Comparison of ENCODE assay signal across 22 cellular contexts in genomic region chr3:129445472-129445871, GRCh38. TPM values are rescaled to one million over a fixed set of nuclear protein-coding genes. Genes with fewer than 3 reads are reported as not detected.
DNase-seq lines count a peak whose midpoint lies in the region; TF ChIP-seq lines count a peak whose summit lies in the region.
"Had no signal": no experiment of that assay in that cellular context is flagged by ENCODE, and none has a peak within 500 bp of the region (broad histone marks: within the 10 kb centered on the region; RNA-seq: fewer than 3 reads in every experiment).

No MANE protein-coding gene starts in this region.

- no peaks in the 10 kb centered on the region for H3K36me3 ChIP-seq in endodermal cell (ENCODE audit: control insufficient read depth, insufficient read depth, low read length)
- H3K36me3 ChIP-seq: BE2C, SJCRH30 had no signal

- H3K9me3 Mint-ChIP-seq in nephron (no peaks in the 10 kb centered on the region), endodermal cell (no peaks in the 10 kb centered on the region)
- H3K9me3 Mint-ChIP-seq: CD4-positive, alpha-beta T cell had no signal

- H3K9ac ChIP-seq in endodermal cell (ENCODE audit: extremely low read depth, low read length, poor library complexity, severe bottlenecking): no peak overlapping the region
- H3K9ac ChIP-seq: GM23248 had no signal

- H3K36me3 Mint-ChIP-seq in nephron (ENCODE audit: low read depth) (no peaks in the 10 kb centered on the region), endodermal cell (ENCODE audit: low read depth) (peaks cover 2% of the 10 kb centered on the region)

- no peak for TF ChIP-seq CTCF in nephron (IDR thresholded peaks at IDR 0.05; ENCODE audit: unreplicated experiment in 3 of 3)
- TF ChIP-seq CTCF in endodermal cell (conservative IDR thresholded peaks at IDR 0.05): no peak

- 98 to 100% methylated on average over 2 to 3 of the region's 3 CpGs for WGBS in endodermal cell (ENCODE audit: insufficient coverage in 1 of 2, insufficient read length in 1 of 2), 2 experiments

- DNase-seq in NCI-H524 (lab: John Stamatoyannopoulos, UW): peak; percentile 22 to 56
- DNase-seq in NCI-H524 treated with DMSO at 0.1 percent for 48 hours (lab: John Stamatoyannopoulos, UW): no peak
- DNase-seq in OCI-M1 (lab: John Stamatoyannopoulos, UW): peak; percentile 56
- no peak for DNase-seq in stimulated activated CD4-positive, alpha-beta T cell treated with anti-CD3 and anti-CD28 coated beads, Interleukin-4, amount 100 ng/mL, for 1 hour
- DNase-seq in activated CD4-positive, CD25-positive, alpha-beta regulatory T cell (lab: John Stamatoyannopoulos, UW): no peak
- no peak for DNase-seq in activated effector memory CD4-positive, alpha-beta T cell treated with anti-CD3 and anti-CD28 coated beads, Interleukin-2, amount 50 U/mL, for 16 hours
- DNase-seq in endodermal cell: no peak
- DNase-seq: BE2C; CD4-positive, alpha-beta T cell; DND-41; GDM1; GM23248; HCEC 1CT; KG1; NCI-H1436; NCI-H2081 treated with DMSO at 0.1 percent for 48 hours; NCI-H2227 treated with DMSO at 0.1 percent for 48 hours; PC-9; SJCRH30 had no signal

- no peaks in the 10 kb centered on the region for H3K27me3 Mint-ChIP-seq in nephron (ENCODE audit: low read depth)
- no peaks in the 10 kb centered on the region for H3K27me3 Mint-ChIP-seq in endodermal cell (ENCODE audit: insufficient read depth)
- H3K27me3 Mint-ChIP-seq: CD4-positive, alpha-beta T cell had no signal

- no peak overlapping the region for H3K27ac ChIP-seq in endodermal cell (ENCODE audit: low read depth, low read length)
- H3K27ac ChIP-seq: 22Rv1, GM23248, PC-9, SJCRH30 had no signal

- H3K4me1 Mint-ChIP-seq in nephron (peaks cover 51% of the 10 kb centered on the region), endodermal cell (peaks cover 82% of the 10 kb centered on the region)

- no peak overlapping the region for H3K4me3 ChIP-seq in endodermal cell (ENCODE audit: low read length)
- H3K4me3 ChIP-seq: GM12878, GM23248, PC-9, SJCRH30 had no signal

- H3K9me3 ChIP-seq in endodermal cell (ENCODE audit: control insufficient read depth, low read length): no peaks in the 10 kb centered on the region
- H3K9me3 ChIP-seq: BE2C, SJCRH30 had no signal

- no peaks in the 10 kb centered on the region for H3K27me3 ChIP-seq in endodermal cell (ENCODE audit: control insufficient read depth, insufficient read depth, low read length, poor library complexity, severe bottlenecking)
- H3K27me3 ChIP-seq: BE2C, SJCRH30 had no signal

- H3K27ac Mint-ChIP-seq in nephron (peak overlapping the region; percentile 45 to 93 (median 55)), endodermal cell (no peak overlapping the region)
- H3K27ac Mint-ChIP-seq: CD4-positive, alpha-beta T cell had no signal

- H3K4me1 ChIP-seq in endodermal cell (ENCODE audit: control insufficient read depth, insufficient read depth, low read length): peaks cover 39% of the 10 kb centered on the region

- H3K4me3 Mint-ChIP-seq in nephron: no peak overlapping the region
- no peak overlapping the region for H3K4me3 Mint-ChIP-seq in endodermal cell
- H3K4me3 Mint-ChIP-seq: CD4-positive, alpha-beta T cell had no signal

RNA-seq across cellular contexts. Expression of gene IFT122, which starts 5.4 kb away (rescaled TPM):
- 10 to 100 TPM; 36.0 to 46.6 TPM for total RNA-seq in endodermal cell
- polyA plus RNA-seq in endodermal cell (2013, experiment 1 of 2): 39.8 TPM
- polyA plus RNA-seq in endodermal cell (2013, experiment 2 of 2): 44.0 TPM

RNA-seq across cellular contexts. Expression of gene MBD4, which starts 5.7 kb away (rescaled TPM):
- 10 to 100 TPM; 39.5 to 45.5 TPM for total RNA-seq in endodermal cell
- polyA plus RNA-seq in endodermal cell (2013, experiment 1 of 2): 44.1 TPM
- polyA plus RNA-seq in endodermal cell (2013, experiment 2 of 2): 36.1 TPM

RNA-seq across cellular contexts. Expression of gene EFCAB12, which starts 17.0 kb away (rescaled TPM):
- under 1 TPM; 0.33 to 0.73 TPM for total RNA-seq in endodermal cell
- polyA plus RNA-seq in endodermal cell (2013, experiment 1 of 2): 1.4 TPM
- 0.70 TPM for polyA plus RNA-seq in endodermal cell (2013, experiment 2 of 2)
- total RNA-seq: GM23248, SJCRH30 had no signal
- polyA plus RNA-seq: GM23248 had no signal

Comparison
In these comparisons a context has a peak if more than half of its experiments do, and no peak if none do; other contexts are left out.
1. DNase-seq: peak in NCI-H524 (2 of 2) and OCI-M1 (single experiment); none in NCI-H524 treated with DMSO at 0.1 percent for 48 hours (single experiment), stimulated activated CD4-positive, alpha-beta T cell treated with anti-CD3 and anti-CD28 coated beads, Interleukin-4, amount 100 ng/mL, for 1 hour (single experiment), activated CD4-positive, CD25-positive, alpha-beta regulatory T cell (0 of 4), activated effector memory CD4-positive, alpha-beta T cell treated with anti-CD3 and anti-CD28 coated beads, Interleukin-2, amount 50 U/mL, for 16 hours (single experiment) and endodermal cell (single experiment).